Comparison of ENCODE assay signal across 19 cellular contexts in genomic region chr9:93255994-93256877, GRCh38.
DNase-seq lines count a peak whose midpoint lies in the region; ATAC-seq and TF ChIP-seq lines count a peak whose summit lies in the region.
"Had no signal": no experiment of that assay in that cellular context is flagged by ENCODE, and none has a peak within 500 bp of the region (broad histone marks: within the 10 kb centered on the region; RNA-seq: fewer than 3 reads in every experiment).

No MANE protein-coding gene starts in this region.

- no peaks in the 10 kb centered on the region for H3K27me3 Mint-ChIP-seq in activated T-cell treated with anti-CD3 and anti-CD28 coated beads, Interleukin-2, amount 50 U/mL, for 24 hours
- no peaks in the 10 kb centered on the region for H3K27me3 Mint-ChIP-seq in activated T-cell treated with anti-CD3 and anti-CD28 coated beads, Interleukin-2, amount 50 U/mL, for 4 hours (ENCODE audit: low read depth)
- H3K27me3 Mint-ChIP-seq in nephron progenitor cell (ENCODE audit: low read depth, poor library complexity): peaks cover 3% of the 10 kb centered on the region

- H3K4me1 ChIP-seq in colonic mucosa (no peaks in the 10 kb centered on the region), tibial artery (no peaks in the 10 kb centered on the region)
- H3K4me1 ChIP-seq: parathyroid adenoma, tibial nerve had no signal

- no peaks in the 10 kb centered on the region for H3K4me1 Mint-ChIP-seq in activated T-cell treated with anti-CD3 and anti-CD28 coated beads, Interleukin-2, amount 50 U/mL, for 24 hours (ENCODE audit: low read depth)
- no peaks in the 10 kb centered on the region for H3K4me1 Mint-ChIP-seq in activated T-cell treated with anti-CD3 and anti-CD28 coated beads, Interleukin-2, amount 50 U/mL, for 4 hours (ENCODE audit: low read depth)
- peaks cover 9% of the 10 kb centered on the region for H3K4me1 Mint-ChIP-seq in nephron progenitor cell
- H3K4me1 Mint-ChIP-seq: IgD-negative memory B cell had no signal

- H3K27ac ChIP-seq in colonic mucosa: no peak overlapping the region
- no peak overlapping the region for H3K27ac ChIP-seq in tibial artery
- H3K27ac ChIP-seq: parathyroid adenoma, skin epidermis, tibial nerve had no signal

- H3K9me3 Mint-ChIP-seq in activated T-cell treated with anti-CD3 and anti-CD28 coated beads, Interleukin-2, amount 50 U/mL, for 24 hours: no peaks in the 10 kb centered on the region
- no peaks in the 10 kb centered on the region for H3K9me3 Mint-ChIP-seq in activated T-cell treated with anti-CD3 and anti-CD28 coated beads, Interleukin-2, amount 50 U/mL, for 4 hours
- H3K9me3 Mint-ChIP-seq in nephron progenitor cell: no peaks in the 10 kb centered on the region
- H3K9me3 Mint-ChIP-seq: IgD-negative memory B cell had no signal

- H3K36me3 ChIP-seq in colonic mucosa (no peaks in the 10 kb centered on the region), tibial artery (no peaks in the 10 kb centered on the region)
- H3K36me3 ChIP-seq: tibial nerve had no signal

- DNase-seq in activated T-cell treated with anti-CD3 and anti-CD28 coated beads, Interleukin-2, amount 50 U/mL, for 24 hours: peak; percentile 11
- DNase-seq in activated T-cell treated with anti-CD3 and anti-CD28 coated beads, Interleukin-2, amount 50 U/mL, for 4 hours: no peak
- DNase-seq in colonic mucosa: peak; percentile 6
- no peak for DNase-seq in nephron progenitor cell
- DNase-seq in tibial artery: peak; percentile 8 to 38
- no peak for DNase-seq in anterior cingulate cortex (lab: John Stamatoyannopoulos, UW)
- no peak for DNase-seq in activated CD4-positive, alpha-beta T cell treated with anti-CD3 and anti-CD28 coated beads, Interleukin-2, amount 50 U/mL, for 4 hours
- no peak for DNase-seq in dermis blood vessel endothelial cell
- DNase-seq: ACHN; activated T-cell treated with anti-CD3 and anti-CD28 coated beads for 4 hours; cerebellar nuclear complex; DMS153; NCI-H2081; NCI-H526; stimulated activated CD4-positive, alpha-beta T cell treated with anti-CD3 and anti-CD28 coated beads, Interleukin-4, amount 100 ng/mL, for 4 hours had no signal

- H3K4me3 ChIP-seq in colonic mucosa: no peak overlapping the region
- no peak overlapping the region for H3K4me3 ChIP-seq in tibial artery
- H3K4me3 ChIP-seq: skin epidermis, tibial nerve had no signal

- no peak for ATAC-seq in activated T-cell treated with anti-CD3 and anti-CD28 coated beads, Interleukin-2, amount 50 U/mL, for 4 hours

- H3K36me3 Mint-ChIP-seq in activated T-cell treated with anti-CD3 and anti-CD28 coated beads, Interleukin-2, amount 50 U/mL, for 24 hours (ENCODE audit: low read depth): no peaks in the 10 kb centered on the region
- H3K36me3 Mint-ChIP-seq in activated T-cell treated with anti-CD3 and anti-CD28 coated beads, Interleukin-2, amount 50 U/mL, for 4 hours (ENCODE audit: insufficient read depth): no peaks in the 10 kb centered on the region
- no peaks in the 10 kb centered on the region for H3K36me3 Mint-ChIP-seq in nephron progenitor cell (ENCODE audit: low read depth)
- H3K36me3 Mint-ChIP-seq: IgD-negative memory B cell had no signal

- H3K9me3 ChIP-seq in colonic mucosa (no peaks in the 10 kb centered on the region), tibial artery (no peaks in the 10 kb centered on the region)
- H3K9me3 ChIP-seq: tibial nerve had no signal

- TF ChIP-seq CTCF in colonic mucosa (IDR thresholded peaks at IDR 0.05) (no peak), nephron progenitor cell (IDR thresholded peaks at IDR 0.05) (no peak), tibial artery (IDR thresholded peaks at IDR 0.05) (no peak)

- no peak overlapping the region for H3K4me3 Mint-ChIP-seq in activated T-cell treated with anti-CD3 and anti-CD28 coated beads, Interleukin-2, amount 50 U/mL, for 24 hours
- H3K4me3 Mint-ChIP-seq in activated T-cell treated with anti-CD3 and anti-CD28 coated beads, Interleukin-2, amount 50 U/mL, for 4 hours: no peak overlapping the region
- no peak overlapping the region for H3K4me3 Mint-ChIP-seq in nephron progenitor cell
- H3K4me3 Mint-ChIP-seq: IgD-negative memory B cell had no signal

- no peak overlapping the region for H3K27ac Mint-ChIP-seq in activated T-cell treated with anti-CD3 and anti-CD28 coated beads, Interleukin-2, amount 50 U/mL, for 24 hours
- peak overlapping the region; percentile 66 for H3K27ac Mint-ChIP-seq in nephron progenitor cell

- H3K27me3 ChIP-seq in colonic mucosa (no peaks in the 10 kb centered on the region), tibial artery (no peaks in the 10 kb centered on the region)
- H3K27me3 ChIP-seq: tibial nerve had no signal

- intact Hi-C loops in colonic mucosa (cut with DNase I) (no loop called here), tibial artery (cut with DNase I; ENCODE audit: low total_unique reads) (no loop called here)

- H3K9ac ChIP-seq in colonic mucosa (ENCODE audit: low read depth in 2 of 2, low read length in 2 of 2): no peak overlapping the region
- H3K9ac ChIP-seq: parathyroid adenoma had no signal

Comparison
In these comparisons a context has a peak if more than half of its experiments do, and no peak if none do; other contexts are left out.
1. DNase-seq: peak in activated T-cell treated with anti-CD3 and anti-CD28 coated beads, Interleukin-2, amount 50 U/mL, for 24 hours (single experiment), colonic mucosa (single experiment) and tibial artery (2 of 2); none in activated T-cell treated with anti-CD3 and anti-CD28 coated beads, Interleukin-2, amount 50 U/mL, for 4 hours (single experiment), nephron progenitor cell (single experiment), anterior cingulate cortex (0 of 58), activated CD4-positive, alpha-beta T cell treated with anti-CD3 and anti-CD28 coated beads, Interleukin-2, amount 50 U/mL, for 4 hours (0 of 2) and dermis blood vessel endothelial cell (single experiment).